20 cellular contexts compared by ENCODE assay signal in genomic region chr3:70138606-70139005, GRCh38.
DNase-seq lines count a peak whose midpoint lies in the region; ATAC-seq and TF ChIP-seq lines count a peak whose summit lies in the region.
"Had no signal": no experiment of that assay in that cellular context is flagged by ENCODE, and none has a peak within 500 bp of the region (broad histone marks: within the 10 kb centered on the region; RNA-seq: fewer than 3 reads in every experiment).

No MANE protein-coding gene starts in this region.

- ATAC-seq in HG03571 (IDR thresholded peaks at IDR 0.05; ENCODE audit: unreplicated experiment) (no peak), GM18861 (IDR thresholded peaks at IDR 0.05; ENCODE audit: unreplicated experiment) (no peak), HG03469 (IDR thresholded peaks at IDR 0.05; ENCODE audit: unreplicated experiment) (no peak)
- ATAC-seq: GM12878 had no signal

- H3K4me3 ChIP-seq in epithelial cell of esophagus (ENCODE audit: low read length) = no peak overlapping the region
- H3K4me3 ChIP-seq: GM12878, GM23248 had no signal

- DNase-seq in HS-5 (ENCODE audit: low read depth) (peak; percentile 22), RKO (ENCODE audit: low spot score) (peak; percentile 63), epithelial cell of esophagus (ENCODE audit: low read depth) (peak; percentile 4), renal cortical epithelial cell (ENCODE audit: low read depth) (peak; percentile 30)
- DNase-seq: 8988T; BE2C; C1 segment of cervical spinal cord; CD4-positive, CD25-positive, alpha-beta regulatory T cell; CD8-positive, alpha-beta memory T cell; COR-L47; DMS 273 treated with DMSO at 0.1 percent for 48 hours; DMS53; DND-41; EL; GM23248; HCEC 1CT had no signal

- TF ChIP-seq CTCF in epithelial cell of esophagus (IDR thresholded peaks at IDR 0.05; ENCODE audit: insufficient read depth, low read depth, low read length, missing control alignments) = no peak

Comparison
In these comparisons a context has a peak if more than half of its experiments do, and no peak if none do; other contexts are left out.
1. DNase-seq: peak in every context shown above with its lines; median percentile 63 in RKO; 30 in renal cortical epithelial cell; 22 in HS-5; 4 in epithelial cell of esophagus.